Comparison of ENCODE assay signal across 28 cellular contexts in the genomic region with DNA sequence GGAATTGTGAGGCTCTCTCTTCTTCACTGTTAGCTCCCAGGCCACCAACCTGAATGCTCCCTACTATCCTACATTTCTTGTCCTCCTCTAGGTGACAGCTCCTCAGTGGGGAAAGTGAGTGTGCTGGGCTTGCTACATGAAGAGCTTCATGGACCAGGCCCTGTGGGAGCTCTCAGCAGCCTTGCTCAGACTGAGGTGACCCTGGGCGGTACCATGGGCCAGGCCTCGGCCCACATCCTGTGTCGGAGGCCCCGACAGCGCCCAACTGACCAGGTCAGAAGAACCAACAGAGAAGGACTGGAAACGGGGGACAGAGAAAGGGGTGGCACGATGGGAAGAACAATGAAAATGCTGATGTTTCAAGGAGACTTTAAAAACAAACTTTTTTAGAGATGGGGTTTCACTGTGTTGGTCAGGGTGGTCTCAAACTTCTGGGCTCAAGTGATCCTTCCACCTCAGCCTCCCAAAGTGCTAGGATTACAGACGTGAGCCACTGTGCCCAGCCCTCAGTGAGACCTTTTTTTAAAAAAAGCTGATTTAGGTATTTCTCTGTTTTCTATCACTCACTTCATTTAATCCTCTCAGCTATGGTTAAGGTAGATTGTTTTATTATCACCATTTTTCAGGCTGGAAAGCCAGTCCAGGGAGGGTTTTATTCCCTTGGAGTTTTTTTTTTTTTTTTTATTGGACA. TPM values are rescaled to one million over a fixed set of nuclear protein-coding genes. Genes with fewer than 3 reads are reported as not detected.
DNase-seq lines count a peak whose midpoint lies in the region; ATAC-seq and TF ChIP-seq lines count a peak whose summit lies in the region.
"Had no signal": no experiment of that assay in that cellular context is flagged by ENCODE, and none has a peak within 500 bp of the region (broad histone marks: within the 10 kb centered on the region; RNA-seq: fewer than 3 reads in every experiment).

No MANE protein-coding gene starts in this region.

- DNase-seq in activated naive CD8-positive, alpha-beta T cell treated with anti-CD3 and anti-CD28 coated beads, Interleukin-2, amount 50 U/mL, for 24 hours, result no peak
- DNase-seq in Peyer's patch, result no peak
- no peak for DNase-seq in hepatocyte (ENCODE audit: low spot score)
- DNase-seq in transverse colon, result no peak
- DNase-seq in effector CD4-positive, alpha-beta T cell, result no peak
- no peak for DNase-seq in Ammon's horn (ENCODE audit: low spot score)
- no peak for DNase-seq in Right ventricle myocardium inferior (ENCODE audit: missing footprints)
- DNase-seq: ACHN; activated CD4-positive, alpha-beta T cell treated with anti-CD3 and anti-CD28 coated beads for 4 hours; activated CD8-positive, alpha-beta memory T cell treated with anti-CD3 and anti-CD28 coated beads, Interleukin-2, amount 50 U/mL, for 4 hours; activated naive CD8-positive, alpha-beta T cell treated with anti-CD3 and anti-CD28 coated beads, Interleukin-2, amount 10 ng/mL, durations not matched to agents 7 days and 5 days; central memory CD4-positive, alpha-beta T cell; DMS79; gastrocnemius medialis; GDM1; hypothalamus; mesendoderm; NCI-H1436 treated with DMSO at 0.1 percent for 48 hours; NCI-H446; NCI-H82; stomach; thyroid gland had no signal

- H3K9me3 ChIP-seq in Peyer's patch (no peaks in the 10 kb centered on the region), hepatocyte (ENCODE audit: low read depth) (no peaks in the 10 kb centered on the region), transverse colon (no peaks in the 10 kb centered on the region)
- H3K9me3 ChIP-seq: BLaER1, gastrocnemius medialis, stomach, thyroid gland had no signal

- H3K27me3 Mint-ChIP-seq in activated naive CD8-positive, alpha-beta T cell, result no peaks in the 10 kb centered on the region
- peaks cover 3% of the 10 kb centered on the region for H3K27me3 Mint-ChIP-seq in activated naive CD8-positive, alpha-beta T cell treated with anti-CD3 and anti-CD28 coated beads, Interleukin-2, amount 50 U/mL, for 24 hours

- H3K4me2 ChIP-seq in hepatocyte, result no peak overlapping the region
- H3K4me2 ChIP-seq: BLaER1, KMS-11 had no signal

- intact Hi-C loops in transverse colon (cut with DNase I; ENCODE audit: low total_unique reads), result no loop called here
- intact Hi-C loops in Right ventricle myocardium inferior (cut with DNase I), result loop anchor here (10.0 kb wide), 1 partner anchor 308 kb away; a partner anchor contains a TSS

- H3K27ac ChIP-seq in Peyer's patch (peak overlapping the region in 3 of 4 donors; percentile 53 to 99 (median 82)), hepatocyte (peak overlapping the region; percentile 94), transverse colon (peak overlapping the region in 3 of 4 donors; percentile 92 to 96 (median 95))
- H3K27ac ChIP-seq: BLaER1, gastrocnemius medialis, KMS-11, skin epidermis, stomach, thyroid gland had no signal

- ATAC-seq in activated naive CD8-positive, alpha-beta T cell treated with anti-CD3 and anti-CD28 coated beads, Interleukin-2, amount 50 U/mL, for 24 hours, result no peak
- ATAC-seq in Right ventricle myocardium inferior, result no peak
- ATAC-seq: gastrocnemius medialis had no signal

- peaks cover 32% of the 10 kb centered on the region for H3K4me1 Mint-ChIP-seq in activated naive CD8-positive, alpha-beta T cell (ENCODE audit: low read depth)
- peaks cover 41% of the 10 kb centered on the region for H3K4me1 Mint-ChIP-seq in activated naive CD8-positive, alpha-beta T cell treated with anti-CD3 and anti-CD28 coated beads, Interleukin-2, amount 50 U/mL, for 24 hours

- WGBS in hepatocyte (ENCODE audit: low lambda C conversion rate, missing lambda C conversion rate), result 97% methylated on average over 8 of the region's 8 CpGs
- WGBS in transverse colon (ENCODE audit: low coverage in 1 of 2), 2 donors, result 89 to 100% methylated on average over 1 to 8 of the region's 8 CpGs

- peaks cover 9% of the 10 kb centered on the region for H3K36me3 Mint-ChIP-seq in activated naive CD8-positive, alpha-beta T cell
- H3K36me3 Mint-ChIP-seq in activated naive CD8-positive, alpha-beta T cell treated with anti-CD3 and anti-CD28 coated beads, Interleukin-2, amount 50 U/mL, for 24 hours (ENCODE audit: low read depth), result peaks cover 33% of the 10 kb centered on the region

- no peak for TF ChIP-seq POLR2A in Peyer's patch (IDR thresholded peaks at IDR 0.05)
- TF ChIP-seq POLR2A in transverse colon (IDR thresholded peaks at IDR 0.05), result peak; percentile 30

- H3K27me3 ChIP-seq in Peyer's patch (peaks cover 0 to 3% of the 10 kb centered on the region in 2 donors), hepatocyte (peaks cover 3% of the 10 kb centered on the region), transverse colon (peaks cover 13% of the 10 kb centered on the region)
- H3K27me3 ChIP-seq: thyroid gland had no signal

- in situ Hi-C loops in transverse colon (cut with MboI; ENCODE audit: low pct_ligation_motif_present in 1 of 4, low pct_unique_long_range_greater_than_20kb in 1 of 4, low sequenced_read_pairs in 3 of 4), result no loop called here

- H4K20me1 ChIP-seq in hepatocyte (ENCODE audit: insufficient read depth, poor library complexity, severe bottlenecking), result no peaks in the 10 kb centered on the region

- peaks cover 74% of the 10 kb centered on the region for H3K79me2 ChIP-seq in hepatocyte

- no peak for TF ChIP-seq CTCF in Peyer's patch (IDR thresholded peaks at IDR 0.05)
- no peak for TF ChIP-seq CTCF in hepatocyte (IDR thresholded peaks at IDR 0.05; ENCODE audit: poor library complexity)
- no peak for TF ChIP-seq CTCF in transverse colon (IDR thresholded peaks at IDR 0.05)

- peaks cover 0 to 27% (median 7%) of the 10 kb centered on the region in 4 donors for H3K4me1 ChIP-seq in Peyer's patch
- H3K4me1 ChIP-seq in hepatocyte (ENCODE audit: insufficient read depth), result peaks cover 29% of the 10 kb centered on the region
- H3K4me1 ChIP-seq in transverse colon, result peaks cover 5 to 49% (median 30%) of the 10 kb centered on the region in 4 donors

- H3K9me3 Mint-ChIP-seq in activated naive CD8-positive, alpha-beta T cell (ENCODE audit: low read depth), result no peaks in the 10 kb centered on the region
- no peaks in the 10 kb centered on the region for H3K9me3 Mint-ChIP-seq in activated naive CD8-positive, alpha-beta T cell treated with anti-CD3 and anti-CD28 coated beads, Interleukin-2, amount 50 U/mL, for 24 hours
- H3K9me3 Mint-ChIP-seq: activated naive CD8-positive, alpha-beta T cell treated with anti-CD3 and anti-CD28 coated beads, Interleukin-2, amount 10 ng/mL, durations not matched to agents 7 days and 5 days; dendritic cell treated with granulocyte-macrophage colony-stimulating factor and Interleukin-4, amounts not matched to agents 40 ng/mL and 50 ng/mL, for 4 days; T-helper 2 cell treated with Interferon-gamma antibody and Interleukin-4, amounts not matched to agents 5 μg/mL and 100 μg/mL, for 36 hours had no signal

- TF ChIP-seq EP300 in transverse colon (IDR thresholded peaks at IDR 0.05; ENCODE audit: low read depth), result no peak

- H2AFZ ChIP-seq in hepatocyte, result no peak overlapping the region

- H3K36me3 ChIP-seq in Peyer's patch (peaks cover 0 to 47% (median 0%) of the 10 kb centered on the region in 3 donors), hepatocyte (replicated peaks; ENCODE audit: insufficient read depth, low read depth) (no peaks in the 10 kb centered on the region), transverse colon (peaks cover 0 to 10% (median 0%) of the 10 kb centered on the region in 4 donors)

- H3K27ac Mint-ChIP-seq in activated naive CD8-positive, alpha-beta T cell, result peak overlapping the region; percentile 79
- no peak overlapping the region for H3K27ac Mint-ChIP-seq in activated naive CD8-positive, alpha-beta T cell treated with anti-CD3 and anti-CD28 coated beads, Interleukin-2, amount 50 U/mL, for 24 hours
- H3K27ac Mint-ChIP-seq: activated naive CD8-positive, alpha-beta T cell treated with anti-CD3 and anti-CD28 coated beads, Interleukin-2, amount 10 ng/mL, durations not matched to agents 7 days and 5 days; dendritic cell treated with granulocyte-macrophage colony-stimulating factor and Interleukin-4, amounts not matched to agents 40 ng/mL and 50 ng/mL, for 4 days; T-helper 2 cell treated with Interferon-gamma antibody and Interleukin-4, amounts not matched to agents 5 μg/mL and 100 μg/mL, for 36 hours had no signal

- no peak overlapping the region for H3K4me3 Mint-ChIP-seq in activated naive CD8-positive, alpha-beta T cell
- H3K4me3 Mint-ChIP-seq in activated naive CD8-positive, alpha-beta T cell treated with anti-CD3 and anti-CD28 coated beads, Interleukin-2, amount 50 U/mL, for 24 hours, result no peak overlapping the region
- H3K4me3 Mint-ChIP-seq: activated naive CD8-positive, alpha-beta T cell treated with anti-CD3 and anti-CD28 coated beads, Interleukin-2, amount 10 ng/mL, durations not matched to agents 7 days and 5 days; dendritic cell treated with granulocyte-macrophage colony-stimulating factor and Interleukin-4, amounts not matched to agents 40 ng/mL and 50 ng/mL, for 4 days; T-helper 2 cell treated with Interferon-gamma antibody and Interleukin-4, amounts not matched to agents 5 μg/mL and 100 μg/mL, for 36 hours had no signal

- H3K9me2 ChIP-seq in hepatocyte (replicated peaks; ENCODE audit: insufficient read depth), result no peaks in the 10 kb centered on the region

- H3K4me3 ChIP-seq in Peyer's patch (no peak overlapping the region), hepatocyte (no peak overlapping the region), transverse colon (no peak overlapping the region)
- H3K4me3 ChIP-seq: BLaER1, gastrocnemius medialis, skin epidermis, stomach, thyroid gland had no signal

RNA-seq across cellular contexts. Expression of a gene that starts 4.9 kb away (rescaled TPM):
- total RNA-seq in Peyer's patch (10 to 100 TPM; 15.1 to 75.1 (median 29.0) TPM), hepatocyte (30.4 and 30.6 TPM in 2 replicates), transverse colon (10 to 100 TPM in 3 of 4 donors, 1 to 10 TPM in 1; 4.9 to 36.2 (median 30.3) TPM), Right ventricle myocardium inferior (72.7 TPM)
- polyA plus RNA-seq in hepatocyte, result 38.0 and 49.6 TPM in 2 replicates

RNA-seq across cellular contexts. Expression of a gene that starts 5.4 kb away (rescaled TPM):
- total RNA-seq in Peyer's patch (1,000 to 10,000 TPM in 1 of 4 donors, 100 to 1,000 TPM in 2, 10 to 100 TPM in 1; 80.0 to 1,052 (median 864) TPM), hepatocyte (169 and 197 TPM in 2 replicates), transverse colon (1,000 to 10,000 TPM in 1 of 4 donors, 100 to 1,000 TPM in 3; 571 to 1,162 (median 940) TPM), Right ventricle myocardium inferior (1.2 TPM)
- 290 and 341 TPM in 2 replicates for polyA plus RNA-seq in hepatocyte

RNA-seq across cellular contexts. Expression of a gene that starts 5.4 kb away (rescaled TPM):
- total RNA-seq in Peyer's patch (10 to 100 TPM; 55.3 to 86.9 (median 76.4) TPM), hepatocyte (44.6 and 62.7 TPM in 2 replicates), transverse colon (100 to 1,000 TPM in 1 of 4 donors, 10 to 100 TPM in 3; 52.3 to 113 (median 60.4) TPM), Right ventricle myocardium inferior (114 TPM)
- 86.9 and 96.7 TPM in 2 replicates for polyA plus RNA-seq in hepatocyte

RNA-seq across cellular contexts. Expression of a gene that starts 14.7 kb away (rescaled TPM):
- total RNA-seq in Peyer's patch, result 100 to 1,000 TPM; 288 to 521 (median 367) TPM
- 309 and 327 TPM in 2 replicates for total RNA-seq in hepatocyte
- polyA plus RNA-seq in hepatocyte, result 992 and 1,031 TPM in 2 replicates
- total RNA-seq in transverse colon, result 100 to 1,000 TPM; 209 to 479 (median 394) TPM
- 444 TPM for total RNA-seq in Right ventricle myocardium inferior

RNA-seq across cellular contexts. Expression of a gene that starts 17.7 kb away (rescaled TPM):
- total RNA-seq in Peyer's patch (10 to 100 TPM; 22.2 to 38.8 (median 35.1) TPM), hepatocyte (53.9 and 57.9 TPM in 2 replicates), transverse colon (10 to 100 TPM; 20.6 to 33.5 (median 27.8) TPM), Right ventricle myocardium inferior (23.3 TPM)
- 77.7 and 78.6 TPM in 2 replicates for polyA plus RNA-seq in hepatocyte

Comparison
In these comparisons a context has a peak if more than half of its experiments do, and no peak if none do; other contexts are left out.
1. RNA of a gene that starts 5.4 kb away (total RNA-seq): 571 to 1,162 TPM in transverse colon, 80.0 to 1,052 TPM in Peyer's patch and 169 to 197 TPM in hepatocyte; 1.2 TPM in Right ventricle myocardium inferior (single experiment); every median in the first group is over 10 times any median in the second.
2. Peak in every context shown above with its lines, with median percentiles within 50 percentile points of each other: H3K27ac ChIP-seq.